Comparison of ENCODE assay signal across 11 cellular contexts in genomic region chr2:131369954-131370353, GRCh38. TPM values are rescaled to one million over a fixed set of nuclear protein-coding genes. Genes with fewer than 3 reads are reported as not detected.
"Had no signal": no experiment of that assay in that cellular context is flagged by ENCODE, and none has a peak within 500 bp of the region (broad histone marks: within the 10 kb centered on the region; RNA-seq: fewer than 3 reads in every experiment).

No MANE protein-coding gene starts in this region.

- H3K36me3 ChIP-seq: HAP-1 had no signal

- H3K9me3 ChIP-seq: HAP-1 had no signal

- H3K9ac ChIP-seq: GM23248 had no signal

- FAIRE-seq: H54 had no signal

- ATAC-seq: GM23338, HCT116 had no signal

- H3K4me2 ChIP-seq: GM23338 had no signal

- H3K4me3 ChIP-seq: GM23248, GM23338, HAP-1 had no signal

- H3K4me1 ChIP-seq: HAP-1 had no signal

- H3K27ac ChIP-seq: GM23248 had no signal

- DNase-seq: GM23248, GOT3, H7, H9, HCEC 1CT, HFFc6 had no signal

- H2AFZ ChIP-seq: GM23248, GM23338 had no signal

RNA-seq across cellular contexts. Expression of gene RAB6D, which starts 6.0 kb away (rescaled TPM):
- total RNA-seq: GM23248, GM23338, H4, H9 had no signal
